In genomic region chr7:130912910-130913720, GRCh38 we compare ENCODE assay signal across 8 cellular contexts.
A peak's percentile ranks its signal among the peaks of the same experiment; 100 is the strongest.
DNase-seq lines count a peak whose midpoint lies in the region; ATAC-seq lines count a peak whose summit lies in the region.

No MANE protein-coding gene starts in this region.

- H3K27me3 ChIP-seq in HUES48 (ENCODE audit: control insufficient read depth, insufficient read depth, low read length) (no peaks in the 10 kb centered on the region), layer of hippocampus (ENCODE audit: control insufficient read depth, insufficient read depth, low read length) (no peaks in the 10 kb centered on the region)

- peak overlapping the region; percentile 18; the same call in 1 of the 2 replicates for H3K4me3 ChIP-seq in HUES48 (ENCODE audit: low read depth, low read length)

- no peaks in the 10 kb centered on the region for H3K9me3 ChIP-seq in HUES48 (ENCODE audit: control insufficient read depth, insufficient read depth, low read length)

- peak overlapping the region; percentile 16; the same call in 1 of the 2 replicates for H3K9ac ChIP-seq in HUES48 (ENCODE audit: low read depth, low read length)

- ATAC-seq in GM21515 (IDR thresholded peaks at IDR 0.05; ENCODE audit: unreplicated experiment) = peak; percentile 88

- H3K4me1 ChIP-seq in HUES48 (ENCODE audit: control insufficient read depth, insufficient read depth, low read length) = peaks cover 64% of the 10 kb centered on the region

- no peaks in the 10 kb centered on the region for H3K36me3 ChIP-seq in HUES48 (ENCODE audit: control insufficient read depth, insufficient read depth, low read length)

- peak overlapping the region; percentile 90 for H3K27ac ChIP-seq in HUES48 (ENCODE audit: low read depth, low read length)
- H3K27ac ChIP-seq in layer of hippocampus (ENCODE audit: low read depth, low read length) = peak overlapping the region; percentile 63

- DNase-seq in DMS53 (lab: John Stamatoyannopoulos, UW) (peak; percentile 91), T1000 (lab: John Stamatoyannopoulos, UW) (peak; percentile 60), astrocyte of the hippocampus (ENCODE audit: low read depth, low spot score) (peak; percentile 95), NCI-H345 treated with DMSO at 0.1 percent for 48 hours (lab: John Stamatoyannopoulos, UW; ENCODE audit: unreplicated experiment) (no peak)
- DNase-seq in stimulated activated CD4-positive, alpha-beta T cell treated with anti-CD3 and anti-CD28 coated beads, Interleukin-4, amount 100 ng/mL, for 24 hours = peak; percentile 89
